8 cellular contexts compared by ENCODE assay signal in the genomic region with DNA sequence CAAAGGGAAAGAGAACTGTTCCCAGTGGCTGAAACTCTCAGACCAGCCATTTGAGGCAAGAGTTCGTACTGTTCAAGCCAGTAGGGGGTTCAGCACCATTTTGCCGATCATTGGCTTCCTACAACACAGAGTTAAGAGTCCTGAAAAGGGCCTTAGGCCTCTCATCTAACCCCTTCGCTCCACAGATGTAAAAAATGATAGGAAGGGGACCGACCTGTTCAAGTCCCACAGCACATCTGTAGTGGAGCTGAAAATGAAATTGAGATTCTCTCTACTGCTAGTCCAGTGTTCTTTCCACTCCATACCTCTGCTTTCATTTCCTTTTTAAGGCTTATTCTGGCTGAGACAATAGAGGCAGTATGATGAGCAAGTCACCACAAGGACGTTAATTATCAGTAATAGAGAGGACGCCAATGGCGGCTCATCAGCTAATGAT. TPM values are rescaled to one million over a fixed set of nuclear protein-coding genes. Genes with fewer than 3 reads are reported as not detected.
DNase-seq lines count a peak whose midpoint lies in the region; ATAC-seq and TF ChIP-seq lines count a peak whose summit lies in the region.

No MANE protein-coding gene starts in this region.

- DNase-seq in fibroblast of the conjunctiva (ENCODE audit: low read depth) (peak; percentile 45), stromal cell of bone marrow (ENCODE audit: low read depth) (peak; percentile 38), GF-D8 (lab: John Stamatoyannopoulos, UW) (no peak), inferior parietal cortex (ENCODE audit: extremely low spot score) (no peak), T-helper 9 cell (no peak)
- DNase-seq in activated naive CD8-positive, alpha-beta T cell treated with anti-CD3 and anti-CD28 coated beads for 36 hours = no peak

- no peak overlapping the region for H3K27ac Mint-ChIP-seq in activated naive CD8-positive, alpha-beta T cell treated with anti-CD3 and anti-CD28 coated beads for 36 hours

- H3K27me3 Mint-ChIP-seq in activated naive CD8-positive, alpha-beta T cell treated with anti-CD3 and anti-CD28 coated beads for 36 hours = no peaks in the 10 kb centered on the region

- peaks cover 2% of the 10 kb centered on the region for H3K4me1 Mint-ChIP-seq in activated naive CD8-positive, alpha-beta T cell treated with anti-CD3 and anti-CD28 coated beads for 36 hours

- ATAC-seq in HG03521 (IDR thresholded peaks at IDR 0.05; ENCODE audit: unreplicated experiment) = peak; percentile 49

- TF ChIP-seq POLR2A in GM19193 (IDR thresholded peaks at IDR 0.05; ENCODE audit: extremely low read depth, insufficient read depth, insufficient read length) = peak; percentile 37

- no peaks in the 10 kb centered on the region for H3K9me3 Mint-ChIP-seq in activated naive CD8-positive, alpha-beta T cell treated with anti-CD3 and anti-CD28 coated beads for 36 hours

- no peak overlapping the region for H3K4me3 Mint-ChIP-seq in activated naive CD8-positive, alpha-beta T cell treated with anti-CD3 and anti-CD28 coated beads for 36 hours

- no peaks in the 10 kb centered on the region for H3K36me3 Mint-ChIP-seq in activated naive CD8-positive, alpha-beta T cell treated with anti-CD3 and anti-CD28 coated beads for 36 hours

RNA-seq across cellular contexts. Expression of gene DDR2, which starts 1.1 kb away (rescaled TPM):
- total RNA-seq in activated naive CD8-positive, alpha-beta T cell treated with anti-CD3 and anti-CD28 coated beads for 36 hours = under 1 TPM; 0.19 to 0.38 TPM

Comparison
In these comparisons a context has a peak if more than half of its experiments do, and no peak if none do; other contexts are left out.
1. DNase-seq: peak in fibroblast of the conjunctiva (single experiment) and stromal cell of bone marrow (single experiment); none in GF-D8 (single experiment), activated naive CD8-positive, alpha-beta T cell treated with anti-CD3 and anti-CD28 coated beads for 36 hours (single experiment), inferior parietal cortex (single experiment) and T-helper 9 cell (single experiment).